In the genomic region with DNA sequence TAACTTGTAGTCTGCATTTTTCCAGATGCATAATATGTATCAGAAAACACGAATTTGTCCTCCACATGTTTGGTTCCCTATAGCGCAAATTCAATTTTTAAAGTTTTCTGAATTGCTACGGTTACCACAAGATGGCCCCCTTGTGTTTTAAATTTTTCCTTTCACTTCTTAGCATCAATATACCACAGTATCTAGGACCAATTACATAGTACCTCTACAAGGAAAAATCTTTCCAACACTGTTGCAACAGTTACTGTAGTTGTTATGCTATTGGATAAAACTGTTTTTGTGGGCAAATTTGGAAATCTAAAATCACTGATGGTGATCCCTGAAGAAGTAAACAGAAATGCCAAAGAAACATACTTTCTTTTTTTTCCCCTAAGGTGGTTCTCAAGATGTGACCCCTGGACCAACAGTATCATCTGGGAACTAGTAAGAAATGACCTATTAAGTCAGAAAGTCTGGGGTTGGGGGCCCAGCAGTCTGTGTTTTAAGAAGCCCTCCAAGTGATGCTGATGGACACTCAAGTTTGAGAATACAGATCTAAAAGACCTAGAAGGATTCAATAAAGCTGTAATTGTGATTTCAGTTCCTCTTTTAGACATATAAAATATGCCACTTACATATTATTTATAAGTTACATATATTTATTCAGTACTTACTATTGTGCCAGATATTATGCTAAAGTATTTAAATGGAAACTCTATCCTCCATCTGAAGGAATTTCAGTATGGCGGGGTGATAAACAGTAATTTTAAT, we compare ENCODE assay signal across 9 cellular contexts. TPM values are rescaled to one million over a fixed set of nuclear protein-coding genes. Genes with fewer than 3 reads are reported as not detected.
DNase-seq lines count a peak whose midpoint lies in the region; ATAC-seq, FAIRE-seq and TF ChIP-seq lines count a peak whose summit lies in the region.
"Had no signal": no experiment of that assay in that cellular context is flagged by ENCODE, and none has a peak within 500 bp of the region (broad histone marks: within the 10 kb centered on the region; RNA-seq: fewer than 3 reads in every experiment).

No MANE protein-coding gene starts in this region.

- H3K27ac ChIP-seq in A549 (no peak overlapping the region), GM12878 (ENCODE audit: control insufficient read depth, insufficient read depth) (no peak overlapping the region; the same call in 1 of the 2 replicates)

- DNase-seq in A549 (ENCODE audit: low read depth in 1 of 2, low spot score in 1 of 2) (peak; percentile 4 to 11), GM03348 (ENCODE audit: low spot score) (peak; percentile 46), NCI-H1694 treated with DMSO at 0.1 percent for 48 hours (lab: John Stamatoyannopoulos, UW) (peak; percentile 31), GM12878 (ENCODE audit: low read depth, low spot score) (peak; percentile 17), medulla oblongata (ENCODE audit: extremely low spot score) (peak; percentile 69)

- TF ChIP-seq RAD21 in A549 (conservative IDR thresholded peaks at IDR 0.05 in 1 of 2, IDR thresholded peaks at IDR 0.05 in 1 of 2): peak; percentile 64 to 66
- TF ChIP-seq RAD21 in GM12878 (IDR thresholded peaks at IDR 0.05; ENCODE audit: insufficient read depth, low read depth, low read length): peak; percentile 78

- 37% methylated on average over 4 of the region's 4 CpGs for WGBS in A549 (ENCODE audit: missing lambda C conversion rate)
- WGBS in GM12878 (ENCODE audit: insufficient coverage, insufficient replicate concordance, low lambda C conversion rate, missing lambda C conversion rate): 25% methylated on average over 4 of the region's 4 CpGs

- intact Hi-C loops in GM12878 (cut with micrococcal nuclease; ENCODE audit: unreplicated experiment): loop anchor here (1.0 kb wide), 3 partner anchors 129 to 305 kb away; no protein-coding TSS in a partner anchor

- H2AFZ ChIP-seq in GM12878 (ENCODE audit: control insufficient read depth, low read depth, low read length): peak overlapping the region; percentile 89

- POLR2A ChIA-PET in A549 (lab: Yijun Ruan, JAX): no interaction called here
- POLR2A ChIA-PET in GM12878 (lab: Charles Lee): no interaction called here

- no peak for ATAC-seq in A549
- peak; percentile 18 for ATAC-seq in GM12878
- no peak for ATAC-seq in GM18868 (IDR thresholded peaks at IDR 0.05; ENCODE audit: unreplicated experiment)
- no peak for ATAC-seq in GM18873 (IDR thresholded peaks at IDR 0.05; ENCODE audit: low FRiP score, unreplicated experiment)
- no peak for ATAC-seq in activated T-helper 17 cell treated with anti-CD3 and anti-CD28 coated beads, Interleukin-2, amount 50 U/mL, for 72 hours (replicated peaks)

- no peak overlapping the region for H3K27ac Mint-ChIP-seq in activated T-helper 17 cell treated with anti-CD3 and anti-CD28 coated beads, Interleukin-2, amount 50 U/mL, for 72 hours

- H3K9me3 ChIP-seq in A549 (no peaks in the 10 kb centered on the region), GM12878 (replicated peaks; ENCODE audit: control insufficient read depth, insufficient read depth, low read length) (no peaks in the 10 kb centered on the region)
- H3K9me3 ChIP-seq: HAP-1 had no signal

- no peak overlapping the region for H3K4me3 Mint-ChIP-seq in activated T-helper 17 cell treated with anti-CD3 and anti-CD28 coated beads, Interleukin-2, amount 50 U/mL, for 72 hours

- SMC1A ChIA-PET in GM12878 (lab: Charles Lee; ENCODE audit: uncharacterized antibody, unreplicated experiment): interaction anchor here (0.7 to 3.0 kb wide), 13 partner anchors 8 to 318 kb away, joined by 3 to 33 read pairs (median 4); no protein-coding TSS in a partner anchor

- peaks cover 47% of the 10 kb centered on the region for H3K79me2 ChIP-seq in GM12878 (ENCODE audit: control insufficient read depth, insufficient read depth, low read length)

- H3K4me2 ChIP-seq in A549: peak overlapping the region; percentile 12
- H3K4me2 ChIP-seq in GM12878 (ENCODE audit: control insufficient read depth, insufficient read depth): peak overlapping the region; percentile 30

- peaks cover 1 to 4% of the 10 kb centered on the region in 2 experiments; a peak in 3 of 4 replicates for H3K36me3 ChIP-seq in GM12878 (ENCODE audit: control insufficient read depth in 2 of 2, insufficient read depth in 2 of 2, low read length in 1 of 2)

- peaks cover 33% of the 10 kb centered on the region for H3K36me3 Mint-ChIP-seq in activated T-helper 17 cell treated with anti-CD3 and anti-CD28 coated beads, Interleukin-2, amount 50 U/mL, for 72 hours (ENCODE audit: low read depth)

- TF ChIP-seq EP300 in A549 (IDR thresholded peaks at IDR 0.05) (no peak), GM12878 (IDR thresholded peaks at IDR 0.05; ENCODE audit: borderline replicate concordance in 1 of 2, control insufficient read depth in 1 of 2, low read depth in 2 of 2, low read length in 2 of 2) (no peak)

- H3K4me1 Mint-ChIP-seq in activated T-helper 17 cell treated with anti-CD3 and anti-CD28 coated beads, Interleukin-2, amount 50 U/mL, for 72 hours: peaks cover 4% of the 10 kb centered on the region

- H3K9ac ChIP-seq in GM12878 (ENCODE audit: control insufficient read depth, insufficient read depth, low read length): no peak overlapping the region

- no TSS peak for BruUV-seq in GM12878 (replicated peaks; lab: Mats Ljungman, UMichigan)

- FAIRE-seq in A549 (lab: Jason Lieb, UNC) (no peak), GM12878 (lab: Jason Lieb, UNC) (no peak)

- H3K27me3 ChIP-seq in GM12878 (replicated peaks in 1 of 2; ENCODE audit: control insufficient read depth in 2 of 2, insufficient read depth in 2 of 2, low read length in 1 of 2): no peaks in the 10 kb centered on the region

- CTCF ChIA-PET in A549 (lab: Yijun Ruan, JAX): interaction anchor here (0.7 to 2.2 kb wide), 7 partner anchors 47 to 306 kb away, joined by 3 to 13 read pairs (median 3); no protein-coding TSS in a partner anchor
- CTCF ChIA-PET in GM12878 (lab: Yijun Ruan, JAX): interaction anchor here (0.6 to 6.6 kb wide), 13 partner anchors 9 to 318 kb away, joined by 3 to 205 read pairs (median 6); no protein-coding TSS in a partner anchor

- no peaks in the 10 kb centered on the region for H3K27me3 Mint-ChIP-seq in activated T-helper 17 cell treated with anti-CD3 and anti-CD28 coated beads, Interleukin-2, amount 50 U/mL, for 72 hours

- H3K4me1 ChIP-seq in A549 (peaks cover 7% of the 10 kb centered on the region; the same call in 1 of the 3 replicates), GM12878 (ENCODE audit: control insufficient read depth, insufficient read depth, low read length) (peaks cover 20% of the 10 kb centered on the region)

- H4K20me1 ChIP-seq in GM12878 (ENCODE audit: control insufficient read depth, insufficient read depth): no peaks in the 10 kb centered on the region

- in situ Hi-C loops in GM12878 (cut with MboI): no loop called here

- TF ChIP-seq POLR2A in A549 (IDR thresholded peaks at IDR 0.05; ENCODE audit: low read length) (no peak), GM12878 (IDR thresholded peaks at IDR 0.05; ENCODE audit: low read depth, low read length) (no peak)

- no peaks in the 10 kb centered on the region for H3K9me3 Mint-ChIP-seq in activated T-helper 17 cell treated with anti-CD3 and anti-CD28 coated beads, Interleukin-2, amount 50 U/mL, for 72 hours

- TF ChIP-seq CTCF in A549 (IDR thresholded peaks at IDR 0.05) (peak; percentile 68), GM12878 (IDR thresholded peaks at IDR 0.05 in 2 of 3, conservative IDR thresholded peaks at IDR 0.05 in 1 of 3; ENCODE audit: control insufficient read depth in 2 of 3, extremely low read depth in 1 of 3, insufficient read depth in 1 of 3, low read depth in 3 of 3, low read length in 3 of 3) (peak; percentile 34 to 69 (median 57); a peak in 5 of 6 replicates)

- H3K4me3 ChIP-seq in A549: no peak overlapping the region
- peak overlapping the region; percentile 38; the same call in 1 of the 2 replicates for H3K4me3 ChIP-seq in GM12878
- H3K4me3 ChIP-seq: HAP-1 had no signal

- RAD21 ChIA-PET in GM12878 (lab: Charles Lee; ENCODE audit: unreplicated experiment): interaction anchor here (0.7 to 2.0 kb wide), 6 partner anchors 9 to 533 kb away, joined by 3 to 15 read pairs (median 3); no protein-coding TSS in a partner anchor

RNA-seq across cellular contexts. Expression of a gene that starts 3.1 kb away (rescaled TPM):
- polyA plus RNA-seq in A549 (2011; rRNA removed): 4.8 and 7.4 TPM in 2 replicates
- polyA plus RNA-seq in A549 (2012; cell fraction: cytosol; rRNA removed): 1.8 TPM in 2 replicates
- polyA plus RNA-seq in A549 (2012; cell fraction: nucleus; rRNA removed): 2.7 and 4.2 TPM in 2 replicates
- polyA plus RNA-seq in A549 (2017; fragmentation: RNase III; extraction: RNeasy Plus Mini Kit Qiagen cat#74134 plus additional on column Dnase treatment): 4.4 to 5.4 TPM (median 5.1 TPM) in 3 replicates
- polyA minus RNA-seq in A549 (2011; rRNA and poly(A)+ RNA removed): 2.0 and 3.4 TPM in 2 replicates
- total RNA-seq in GM12878 (2013; cell fraction: nucleolus; rRNA removed): 128 and 131 TPM in 2 replicates
- 18.3 and 27.2 TPM in 2 replicates for total RNA-seq in GM12878 (2014; rRNA removed)
- total RNA-seq in GM12878 (2014; rRNA removed; fragmentation: Illumina TruSeq; extraction: Trizol): 32.1 and 34.0 TPM in 2 replicates
- 16.6 and 20.7 TPM in 2 replicates for total RNA-seq in GM12878 (2021)
- polyA plus RNA-seq in GM12878 (2011; ENCODE audit: low read depth): 6.5 TPM
- 28.8 and 51.4 TPM in 2 replicates for polyA plus RNA-seq in GM12878 (2011; rRNA removed)
- 8.2 and 8.5 TPM in 2 replicates for polyA plus RNA-seq in GM12878 (2011; cell fraction: cytosol; rRNA removed)
- 43.5 and 44.2 TPM in 2 replicates for polyA plus RNA-seq in GM12878 (2011; cell fraction: nucleus; rRNA removed)
- 9.9 and 11.4 TPM in 2 replicates for polyA plus RNA-seq in GM12878 (2012)
- polyA plus RNA-seq in GM12878 (2014; fragmentation: Illumina TruSeq; extraction: Trizol): 23.2 and 36.5 TPM in 2 replicates
- 1 to 10 TPM; 8.5 to 9.0 TPM for polyA plus RNA-seq in GM12878 (2014; fragmentation: Nextera tagmentation; extraction: Ambion mirVana)
- polyA plus RNA-seq in GM12878 (2014; rRNA removed): 16.8 and 20.5 TPM in 2 replicates
- 10 to 100 TPM; 16.6 to 19.7 TPM for polyA plus RNA-seq in GM12878 (2016; fragmentation: Nextera tagmentation; extraction: Ambion mirVana)
- polyA minus RNA-seq in GM12878 (2011; rRNA and poly(A)+ RNA removed): 12.7 and 15.4 TPM in 2 replicates
- 7.4 and 11.1 TPM in 2 replicates for polyA minus RNA-seq in GM12878 (2011; cell fraction: cytosol; rRNA and poly(A)+ RNA removed)
- 19.9 and 29.4 TPM in 2 replicates for polyA minus RNA-seq in GM12878 (2011; cell fraction: nucleus; rRNA and poly(A)+ RNA removed)
- total RNA-seq in activated T-helper 17 cell treated with anti-CD3 and anti-CD28 coated beads, Interleukin-2, amount 50 U/mL, for 72 hours: 10 to 100 TPM; 40.4 to 41.9 TPM

RNA-seq across cellular contexts. Expression of a gene that starts 3.3 kb away (rescaled TPM):
- polyA plus RNA-seq in A549 (2011; rRNA removed) (22.8 and 56.7 TPM in 2 replicates), A549 (2017; fragmentation: RNase III; extraction: RNeasy Plus Mini Kit Qiagen cat#74134 plus additional on column Dnase treatment) (51.8 to 58.5 TPM (median 56.0 TPM) in 3 replicates), GM12878 (2011; rRNA removed) (49.5 and 111 TPM in 2 replicates), GM12878 (2014; fragmentation: Illumina TruSeq; extraction: Trizol) (84.9 and 111 TPM in 2 replicates), GM12878 (2014; fragmentation: Nextera tagmentation; extraction: Ambion mirVana) (100 to 1,000 TPM in 1 of 2 experiments, 10 to 100 TPM in 1; 79.0 to 107 TPM), GM12878 (2014; rRNA removed) (32.2 and 44.4 TPM in 2 replicates), GM12878 (2016; fragmentation: Nextera tagmentation; extraction: Ambion mirVana) (10 to 100 TPM; 59.1 to 64.4 TPM)
- 4.6 and 6.5 TPM in 2 replicates for polyA plus RNA-seq in A549 (2012; cell fraction: cytosol; rRNA removed)
- polyA plus RNA-seq in A549 (2012; cell fraction: nucleus; rRNA removed): 2.2 and 4.2 TPM in 2 replicates
- polyA minus RNA-seq in A549 (2011; rRNA and poly(A)+ RNA removed): 2.7 and 2.9 TPM in 2 replicates
- total RNA-seq in GM12878 (2013; cell fraction: nucleolus; rRNA removed): 60.3 and 66.4 TPM in 2 replicates
- total RNA-seq in GM12878 (2014; rRNA removed) (27.8 and 41.8 TPM in 2 replicates), GM12878 (2014; rRNA removed; fragmentation: Illumina TruSeq; extraction: Trizol) (85.5 and 88.1 TPM in 2 replicates), GM12878 (2021) (36.6 and 41.7 TPM in 2 replicates)
- 24.3 TPM for polyA plus RNA-seq in GM12878 (2011; ENCODE audit: low read depth)
- polyA plus RNA-seq in GM12878 (2011; cell fraction: cytosol; rRNA removed): 6.0 and 8.0 TPM in 2 replicates
- polyA plus RNA-seq in GM12878 (2011; cell fraction: nucleus; rRNA removed): 22.2 and 32.5 TPM in 2 replicates
- polyA plus RNA-seq in GM12878 (2012): 41.9 and 47.0 TPM in 2 replicates
- polyA minus RNA-seq in GM12878 (2011; rRNA and poly(A)+ RNA removed): 4.6 and 5.3 TPM in 2 replicates
- polyA minus RNA-seq in GM12878 (2011; cell fraction: cytosol; rRNA and poly(A)+ RNA removed): 5.2 and 10.4 TPM in 2 replicates
- polyA minus RNA-seq in GM12878 (2011; cell fraction: nucleus; rRNA and poly(A)+ RNA removed): 7.6 and 18.1 TPM in 2 replicates
- 10 to 100 TPM; 45.2 to 54.7 TPM for total RNA-seq in activated T-helper 17 cell treated with anti-CD3 and anti-CD28 coated beads, Interleukin-2, amount 50 U/mL, for 72 hours

Comparison
In these comparisons a context has a peak if more than half of its experiments do, and no peak if none do; other contexts are left out.
1. DNase-seq: peak in every context shown above with its lines; median percentile 69 in medulla oblongata; 46 in GM03348; 31 in NCI-H1694 treated with DMSO at 0.1 percent for 48 hours; 17 in GM12878; 8 in A549.